Comparison of ENCODE assay signal across 11 cellular contexts in the genomic region with DNA sequence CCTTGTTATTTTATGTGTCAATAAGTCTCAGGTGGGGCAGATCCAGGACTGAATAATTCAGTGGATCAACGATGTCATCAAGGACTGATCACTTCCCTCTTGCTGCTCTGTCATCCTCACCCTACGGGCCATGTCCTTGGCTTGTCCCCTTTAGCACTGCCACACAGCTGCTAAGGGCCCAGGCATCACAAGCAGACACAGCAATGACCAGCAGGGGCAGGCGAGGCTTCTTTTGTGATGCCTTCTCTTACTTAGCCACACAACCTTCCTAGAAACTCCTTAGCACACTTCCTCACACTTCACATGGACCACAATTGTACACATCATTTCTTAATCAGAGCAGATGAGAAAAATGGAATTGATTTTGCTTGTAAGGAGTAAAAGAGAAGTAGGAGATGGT.
DNase-seq lines count a peak whose midpoint lies in the region; ATAC-seq and TF ChIP-seq lines count a peak whose summit lies in the region.
"Had no signal": no experiment of that assay in that cellular context is flagged by ENCODE, and none has a peak within 500 bp of the region (broad histone marks: within the 10 kb centered on the region; RNA-seq: fewer than 3 reads in every experiment).

No MANE protein-coding gene starts in this region.

- no peaks in the 10 kb centered on the region for H3K27me3 ChIP-seq in testis

- POLR2A ChIA-PET in activated CD8-positive, alpha-beta T cell treated with anti-CD3 and anti-CD28 coated beads for 36 hours (lab: Charles Lee), result no interaction called here
- POLR2A ChIA-PET in activated CD8-positive, alpha-beta T cell treated with anti-CD3 and anti-CD28 coated beads, Interleukin-2, amount 10 ng/mL, durations not matched to agents 7 days and 5 days (lab: Charles Lee), result no interaction called here

- no peak overlapping the region for H3K27ac Mint-ChIP-seq in activated CD8-positive, alpha-beta T cell treated with anti-CD3 and anti-CD28 coated beads for 36 hours
- H3K27ac Mint-ChIP-seq in activated CD8-positive, alpha-beta T cell treated with anti-CD3 and anti-CD28 coated beads, Interleukin-2, amount 10 ng/mL, durations not matched to agents 7 days and 5 days, result no peak overlapping the region

- no peaks in the 10 kb centered on the region for H3K36me3 Mint-ChIP-seq in activated CD8-positive, alpha-beta T cell treated with anti-CD3 and anti-CD28 coated beads for 36 hours (ENCODE audit: low read depth)
- no peaks in the 10 kb centered on the region for H3K36me3 Mint-ChIP-seq in activated CD8-positive, alpha-beta T cell treated with anti-CD3 and anti-CD28 coated beads, Interleukin-2, amount 10 ng/mL, durations not matched to agents 7 days and 5 days (ENCODE audit: low read depth)

- H3K4me3 Mint-ChIP-seq in activated CD8-positive, alpha-beta T cell treated with anti-CD3 and anti-CD28 coated beads for 36 hours, result no peak overlapping the region
- no peak overlapping the region for H3K4me3 Mint-ChIP-seq in activated CD8-positive, alpha-beta T cell treated with anti-CD3 and anti-CD28 coated beads, Interleukin-2, amount 10 ng/mL, durations not matched to agents 7 days and 5 days

- peaks cover 3% of the 10 kb centered on the region for H3K9me3 Mint-ChIP-seq in activated CD8-positive, alpha-beta T cell treated with anti-CD3 and anti-CD28 coated beads for 36 hours
- no peaks in the 10 kb centered on the region for H3K9me3 Mint-ChIP-seq in activated CD8-positive, alpha-beta T cell treated with anti-CD3 and anti-CD28 coated beads, Interleukin-2, amount 10 ng/mL, durations not matched to agents 7 days and 5 days (ENCODE audit: insufficient read depth)

- no peak for TF ChIP-seq CTCF in activated CD8-positive, alpha-beta T cell treated with anti-CD3 and anti-CD28 coated beads for 36 hours (IDR thresholded peaks at IDR 0.05)
- TF ChIP-seq CTCF in choroid plexus epithelial cell (conservative IDR thresholded peaks at IDR 0.05; ENCODE audit: low read depth, low read length) (peak; percentile 57), testis (IDR thresholded peaks at IDR 0.05) (peak in 1 of 3 experiments; percentile 28)

- peak; percentile 5 for DNase-seq in activated CD8-positive, alpha-beta T cell treated with anti-CD3 and anti-CD28 coated beads for 36 hours
- DNase-seq in activated CD8-positive, alpha-beta T cell treated with anti-CD3 and anti-CD28 coated beads, Interleukin-2, amount 10 ng/mL, durations not matched to agents 7 days and 5 days, result no peak
- DNase-seq in LHCN-M2 (ENCODE audit: low read depth) (peak; percentile 13), choroid plexus epithelial cell (ENCODE audit: low read depth) (peak; percentile 15), testis (peak; percentile 69)
- no peak for DNase-seq in stimulated activated CD4-positive, alpha-beta T cell treated with anti-CD3 and anti-CD28 coated beads, Interleukin-12 subunit alpha, Interleukin-12 subunit beta, amount 100 ng/mL, for 4 hours
- no peak for DNase-seq in activated naive CD4-positive, alpha-beta T cell treated with anti-CD3 and anti-CD28 coated beads, Interleukin-2, amount 50 U/mL, for 16 hours
- DNase-seq: activated CD4-positive, alpha-beta T cell treated with anti-CD3 and anti-CD28 coated beads for 1 hour had no signal

- no peaks in the 10 kb centered on the region for H3K27me3 Mint-ChIP-seq in activated CD8-positive, alpha-beta T cell treated with anti-CD3 and anti-CD28 coated beads for 36 hours
- H3K27me3 Mint-ChIP-seq in activated CD8-positive, alpha-beta T cell treated with anti-CD3 and anti-CD28 coated beads, Interleukin-2, amount 10 ng/mL, durations not matched to agents 7 days and 5 days (ENCODE audit: low read depth), result no peaks in the 10 kb centered on the region

- 55 to 66% methylated on average over 3 of the region's 3 CpGs for WGBS in testis, 2 donors

- no peaks in the 10 kb centered on the region for H3K36me3 ChIP-seq in testis (ENCODE audit: low read depth, missing control alignments)

- H3K4me1 Mint-ChIP-seq in activated CD8-positive, alpha-beta T cell treated with anti-CD3 and anti-CD28 coated beads for 36 hours (ENCODE audit: low read depth), result no peaks in the 10 kb centered on the region
- H3K4me1 Mint-ChIP-seq in activated CD8-positive, alpha-beta T cell treated with anti-CD3 and anti-CD28 coated beads, Interleukin-2, amount 10 ng/mL, durations not matched to agents 7 days and 5 days (ENCODE audit: low read depth), result no peaks in the 10 kb centered on the region

- TF ChIP-seq POLR2A in testis (IDR thresholded peaks at IDR 0.05), result no peak

- no peak overlapping the region for H3K27ac ChIP-seq in testis
- H3K27ac ChIP-seq: epithelial cell of prostate, HL-60 had no signal

- H3K4me1 ChIP-seq in testis, result no peaks in the 10 kb centered on the region

- CTCF ChIA-PET in activated CD8-positive, alpha-beta T cell treated with anti-CD3 and anti-CD28 coated beads for 36 hours (lab: Charles Lee), result no interaction called here
- CTCF ChIA-PET in activated CD8-positive, alpha-beta T cell treated with anti-CD3 and anti-CD28 coated beads, Interleukin-2, amount 10 ng/mL, durations not matched to agents 7 days and 5 days (lab: Charles Lee), result no interaction called here

- H3K9me3 ChIP-seq in testis, result no peaks in the 10 kb centered on the region

- H3K4me3 ChIP-seq in choroid plexus epithelial cell (ENCODE audit: low read depth, low read length), result no peak overlapping the region
- H3K4me3 ChIP-seq in testis, result no peak overlapping the region

- intact Hi-C loops in activated CD8-positive, alpha-beta T cell treated with anti-CD3 and anti-CD28 coated beads for 36 hours (cut with micrococcal nuclease), result no loop called here
- intact Hi-C loops in testis (cut with DNase I; ENCODE audit: low total_unique reads), result no loop called here

- ATAC-seq in activated CD8-positive, alpha-beta T cell treated with anti-CD3 and anti-CD28 coated beads for 36 hours, result no peak
- no peak for ATAC-seq in activated CD8-positive, alpha-beta T cell treated with anti-CD3 and anti-CD28 coated beads, Interleukin-2, amount 10 ng/mL, durations not matched to agents 7 days and 5 days
- ATAC-seq in HG03439 (IDR thresholded peaks at IDR 0.05; ENCODE audit: unreplicated experiment), result no peak

Comparison
In these comparisons a context has a peak if more than half of its experiments do, and no peak if none do; other contexts are left out.
1. DNase-seq: peak in activated CD8-positive, alpha-beta T cell treated with anti-CD3 and anti-CD28 coated beads for 36 hours (single experiment), LHCN-M2 (single experiment), choroid plexus epithelial cell (single experiment) and testis (single experiment); none in activated CD8-positive, alpha-beta T cell treated with anti-CD3 and anti-CD28 coated beads, Interleukin-2, amount 10 ng/mL, durations not matched to agents 7 days and 5 days (single experiment), stimulated activated CD4-positive, alpha-beta T cell treated with anti-CD3 and anti-CD28 coated beads, Interleukin-12 subunit alpha, Interleukin-12 subunit beta, amount 100 ng/mL, for 4 hours (single experiment) and activated naive CD4-positive, alpha-beta T cell treated with anti-CD3 and anti-CD28 coated beads, Interleukin-2, amount 50 U/mL, for 16 hours (single experiment).